In the genomic region with DNA sequence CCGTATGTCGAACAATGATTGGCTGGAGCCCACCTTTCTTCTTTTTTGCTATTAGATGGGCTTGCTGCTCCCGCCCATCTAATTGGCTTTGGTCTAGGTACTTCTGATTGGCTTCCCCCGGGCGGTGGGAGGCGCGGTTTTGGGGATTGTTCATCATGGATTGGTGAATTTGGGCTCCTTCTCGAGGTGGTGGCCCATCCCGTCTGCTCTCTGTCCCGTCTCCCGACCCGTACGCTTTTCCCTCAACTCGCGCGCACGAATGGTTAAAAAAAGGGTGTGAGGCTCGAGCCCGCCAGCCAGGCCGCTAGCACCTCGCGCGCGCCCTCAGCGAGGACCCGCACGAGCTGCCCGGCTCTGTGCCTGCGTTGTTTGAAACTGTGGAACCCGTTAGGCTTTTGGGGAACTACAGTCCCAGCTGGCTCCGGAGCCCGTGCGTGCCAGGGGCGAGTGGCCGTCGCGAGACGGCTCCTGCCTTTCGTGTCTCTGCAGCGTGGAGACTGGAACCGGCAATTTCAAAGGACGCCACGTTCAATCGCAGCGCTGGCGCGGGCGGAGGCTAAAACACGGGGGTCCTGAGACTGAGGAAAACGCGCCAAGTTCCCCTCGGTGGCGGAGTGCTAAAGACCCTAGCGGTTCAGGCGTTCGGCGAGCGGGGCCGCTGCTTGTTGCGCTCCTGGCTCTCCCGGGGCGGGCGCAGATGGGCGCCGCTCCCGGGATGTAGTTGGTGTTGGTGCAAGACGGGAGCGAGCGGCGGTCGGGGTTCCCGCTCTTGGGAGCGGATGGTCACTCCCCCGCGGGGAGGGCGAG, we compare ENCODE assay signal across 8 cellular contexts. TPM values are rescaled to one million over a fixed set of nuclear protein-coding genes. Genes with fewer than 3 reads are reported as not detected.
A peak's percentile ranks its signal among the peaks of the same experiment; 100 is the strongest.
DNase-seq lines count a peak whose midpoint lies in the region; ATAC-seq and TF ChIP-seq lines count a peak whose summit lies in the region.

A gene with protein sequence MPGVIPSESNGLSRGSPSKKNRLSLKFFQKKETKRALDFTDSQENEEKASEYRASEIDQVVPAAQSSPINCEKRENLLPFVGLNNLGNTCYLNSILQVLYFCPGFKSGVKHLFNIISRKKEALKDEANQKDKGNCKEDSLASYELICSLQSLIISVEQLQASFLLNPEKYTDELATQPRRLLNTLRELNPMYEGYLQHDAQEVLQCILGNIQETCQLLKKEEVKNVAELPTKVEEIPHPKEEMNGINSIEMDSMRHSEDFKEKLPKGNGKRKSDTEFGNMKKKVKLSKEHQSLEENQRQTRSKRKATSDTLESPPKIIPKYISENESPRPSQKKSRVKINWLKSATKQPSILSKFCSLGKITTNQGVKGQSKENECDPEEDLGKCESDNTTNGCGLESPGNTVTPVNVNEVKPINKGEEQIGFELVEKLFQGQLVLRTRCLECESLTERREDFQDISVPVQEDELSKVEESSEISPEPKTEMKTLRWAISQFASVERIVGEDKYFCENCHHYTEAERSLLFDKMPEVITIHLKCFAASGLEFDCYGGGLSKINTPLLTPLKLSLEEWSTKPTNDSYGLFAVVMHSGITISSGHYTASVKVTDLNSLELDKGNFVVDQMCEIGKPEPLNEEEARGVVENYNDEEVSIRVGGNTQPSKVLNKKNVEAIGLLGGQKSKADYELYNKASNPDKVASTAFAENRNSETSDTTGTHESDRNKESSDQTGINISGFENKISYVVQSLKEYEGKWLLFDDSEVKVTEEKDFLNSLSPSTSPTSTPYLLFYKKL (plus strand): TSS at position 584 of the 807 bp plus-strand sequence. CDS start 2,819 bp downstream, outside the sequence.

- peak within 1 kb of the TSS; percentile 77 for H2AFZ ChIP-seq in smooth muscle cell (ENCODE audit: low read depth)

- H3K27me3 ChIP-seq in smooth muscle cell (ENCODE audit: low read depth), result no peaks in the 10 kb centered on the region

- no peaks in the 10 kb centered on the region for H3K9me3 ChIP-seq in smooth muscle cell (replicated peaks; ENCODE audit: low read depth)

- in situ Hi-C loops in ACHN (cut with HindIII; ENCODE audit: low pct_ligation_motif_present, low pct_unique_long_range_greater_than_20kb, low sequenced_read_pairs), result no loop called here

- H3K4me3 ChIP-seq in WI38 (ENCODE audit: low read depth, low read length), result peak within 1 kb of the TSS; percentile 94
- H3K4me3 ChIP-seq in cardiac fibroblast (replicated peaks in 1 of 2; ENCODE audit: low read depth in 2 of 2, low read length in 2 of 2), result peak within 1 kb of the TSS; percentile 89 to 93
- peak within 1 kb of the TSS; percentile 90 for H3K4me3 ChIP-seq in smooth muscle cell

- peak within 1 kb of the TSS; percentile 86 for H3K4me2 ChIP-seq in smooth muscle cell

- TF ChIP-seq CTCF in WI38 (IDR thresholded peaks at IDR 0.05; ENCODE audit: low read depth, low read length) (no peak), cardiac fibroblast (IDR thresholded peaks at IDR 0.05; ENCODE audit: low read depth, low read length) (no peak), smooth muscle cell (IDR thresholded peaks at IDR 0.05; ENCODE audit: borderline replicate concordance, insufficient read depth, poor library complexity, severe bottlenecking) (no peak)

- peaks cover 27% of the 10 kb centered on the region for H4K20me1 ChIP-seq in smooth muscle cell (ENCODE audit: low read depth)

- peak; percentile 98 for DNase-seq in ACHN
- DNase-seq in NCI-H2227 treated with DMSO at 0.1 percent for 48 hours (lab: John Stamatoyannopoulos, UW), result peak; percentile 100
- DNase-seq in cardiac fibroblast (ENCODE audit: low read depth in 2 of 2), result peak; percentile 100
- peak; percentile 95 for DNase-seq in iPS-NIHi7 (ENCODE audit: extremely low spot score)
- peak; percentile 98 for DNase-seq in smooth muscle cell (lab: John Stamatoyannopoulos, UW; ENCODE audit: unreplicated experiment)

- H3K36me3 ChIP-seq in smooth muscle cell (ENCODE audit: low read depth), result no peaks in the 10 kb centered on the region

- no peaks in the 10 kb centered on the region for H3F3A ChIP-seq in smooth muscle cell (ENCODE audit: low read depth)

- peak within 1 kb of the TSS; percentile 97 for H3K27ac ChIP-seq in smooth muscle cell (ENCODE audit: low read depth)

- peak within 1 kb of the TSS; percentile 98 for H3K9ac ChIP-seq in smooth muscle cell (ENCODE audit: low read depth)

- peak; percentile 83 for ATAC-seq in GM18907 (IDR thresholded peaks at IDR 0.05; ENCODE audit: unreplicated experiment)
- ATAC-seq in HG03159 (IDR thresholded peaks at IDR 0.05; ENCODE audit: unreplicated experiment), result peak; percentile 81

- H3K4me1 ChIP-seq in smooth muscle cell (ENCODE audit: low read depth), result peaks cover 19% of the 10 kb centered on the region

- WGBS in smooth muscle cell (ENCODE audit: low lambda C conversion rate), result 2% methylated on average over 76 of the region's 76 CpGs

- peaks cover 45% of the 10 kb centered on the region for H3K79me2 ChIP-seq in smooth muscle cell (ENCODE audit: low read depth)

RNA-seq across cellular contexts. Expression of the gene that starts here (rescaled TPM):
- 22.1 TPM in 2 replicates for total RNA-seq in smooth muscle cell
- polyA plus RNA-seq in smooth muscle cell, result 11.2 and 11.9 TPM in 2 replicates

Comparison
In these comparisons a context has a peak if more than half of its experiments do, and no peak if none do; other contexts are left out.
1. Peak in every context shown above with its lines: DNase-seq, ATAC-seq, H3K4me3 ChIP-seq and H3K27ac ChIP-seq.